ENCODE assay signal across 26 cellular contexts in genomic region chr1:113543110-113543509, GRCh38.
DNase-seq lines count a peak whose midpoint lies in the region; FAIRE-seq and TF ChIP-seq lines count a peak whose summit lies in the region.
"Had no signal": no experiment of that assay in that cellular context is flagged by ENCODE, and none has a peak within 500 bp of the region (broad histone marks: within the 10 kb centered on the region; RNA-seq: fewer than 3 reads in every experiment).

No MANE protein-coding gene starts in this region.

- no peaks in the 10 kb centered on the region for H3K9me3 Mint-ChIP-seq in astrocyte (ENCODE audit: unreplicated experiment)
- H3K9me3 Mint-ChIP-seq: CD4-positive, alpha-beta T cell had no signal

- H3K36me3 ChIP-seq in mammary epithelial cell (ENCODE audit: insufficient read depth, low read length) (no peaks in the 10 kb centered on the region), breast epithelium (no peaks in the 10 kb centered on the region), astrocyte (ENCODE audit: insufficient read depth, low read length) (no peaks in the 10 kb centered on the region)
- H3K36me3 ChIP-seq: BE2C; BLaER1 treated with 17β-estradiol and CSF1 and Interleukin-3, amounts not matched to agents 10 nM and 100 nM had no signal

- peaks cover 17% of the 10 kb centered on the region for H3K79me2 ChIP-seq in mammary epithelial cell (ENCODE audit: insufficient read depth, low read length)
- H3K79me2 ChIP-seq in astrocyte (ENCODE audit: insufficient read depth, low read length): peaks cover 11% of the 10 kb centered on the region

- H2AFZ ChIP-seq in mammary epithelial cell (ENCODE audit: low read depth, low read length) (no peak overlapping the region), astrocyte (ENCODE audit: low read depth, low read length) (no peak overlapping the region)

- no peak for FAIRE-seq in astrocyte (lab: Jason Lieb, UNC)
- FAIRE-seq: A204.1, D721Med, GM12878, GM19239, H1 had no signal

- WGBS in mammary epithelial cell (ENCODE audit: low coverage, missing lambda C conversion rate): 100% methylated on average over 1 of the region's 1 CpG

- no TSS peak for BruUV-seq in mammary epithelial cell (replicated peaks; lab: Mats Ljungman, UMichigan)

- H3K27me3 Mint-ChIP-seq in astrocyte (ENCODE audit: low read depth, unreplicated experiment): no peaks in the 10 kb centered on the region
- H3K27me3 Mint-ChIP-seq: CD4-positive, alpha-beta T cell had no signal

- H4K20me1 ChIP-seq in mammary epithelial cell (ENCODE audit: insufficient read depth, low read length) (no peaks in the 10 kb centered on the region), astrocyte (ENCODE audit: insufficient read depth, low read length) (no peaks in the 10 kb centered on the region)
- H4K20me1 ChIP-seq: BLaER1 treated with 17β-estradiol and CSF1 and Interleukin-3, amounts not matched to agents 10 nM and 100 nM had no signal

- H3K9ac ChIP-seq in mammary epithelial cell (ENCODE audit: insufficient read depth, low read length): no peak overlapping the region
- H3K9ac ChIP-seq in astrocyte (ENCODE audit: low read length): no peak overlapping the region
- H3K9ac ChIP-seq: BLaER1 treated with 17β-estradiol and CSF1 and Interleukin-3, amounts not matched to agents 10 nM and 100 nM had no signal

- peak overlapping the region; percentile 77 for H3K27ac ChIP-seq in mammary epithelial cell (ENCODE audit: insufficient read depth, low read depth, low read length)
- H3K27ac ChIP-seq in breast epithelium: no peak overlapping the region
- no peak overlapping the region for H3K27ac ChIP-seq in astrocyte (ENCODE audit: low read depth, low read length)
- peak overlapping the region; percentile 83 for H3K27ac ChIP-seq in epithelial cell of prostate
- H3K27ac ChIP-seq: 22Rv1; BLaER1 treated with 17β-estradiol and CSF1 and Interleukin-3, amounts not matched to agents 10 nM and 100 nM had no signal

- H3K27me3 ChIP-seq in mammary epithelial cell (ENCODE audit: insufficient read depth, low read length) (no peaks in the 10 kb centered on the region), breast epithelium (no peaks in the 10 kb centered on the region), astrocyte (ENCODE audit: insufficient read depth, low read length) (no peaks in the 10 kb centered on the region)
- H3K27me3 ChIP-seq: BE2C; BLaER1 treated with 17β-estradiol and CSF1 and Interleukin-3, amounts not matched to agents 10 nM and 100 nM had no signal

- DNase-seq in mammary epithelial cell: no peak
- DNase-seq in breast epithelium (ENCODE audit: low spot score in 2 of 2): no peak
- DNase-seq in astrocyte (ENCODE audit: low read depth): no peak
- DNase-seq in epithelial cell of prostate (ENCODE audit: low read depth, low spot score): no peak
- DNase-seq in iPS-NIHi7 (ENCODE audit: extremely low spot score): no peak
- DNase-seq in SHP77 treated with DMSO at 0.1 percent for 48 hours (lab: John Stamatoyannopoulos, UW): no peak
- DNase-seq in activated CD4-positive, alpha-beta T cell treated with anti-CD3 and anti-CD28 coated beads for 48 hours: no peak
- DNase-seq: ACHN; BE2C; CD4-positive, alpha-beta T cell; CD8-positive, alpha-beta memory T cell; DMS 273 treated with DMSO at 0.1 percent for 48 hours; DMS79; EL; GDM1; GM23248; H7; HCEC 1CT had no signal

- H3K4me1 ChIP-seq in mammary epithelial cell (ENCODE audit: insufficient read depth, low read length) (peaks cover 23% of the 10 kb centered on the region), breast epithelium (no peaks in the 10 kb centered on the region), astrocyte (ENCODE audit: insufficient read depth, low read length) (peaks cover 12% of the 10 kb centered on the region)
- H3K4me1 ChIP-seq: BLaER1 treated with 17β-estradiol and CSF1 and Interleukin-3, amounts not matched to agents 10 nM and 100 nM had no signal

- peak overlapping the region; percentile 63 for H3K27ac Mint-ChIP-seq in astrocyte (ENCODE audit: unreplicated experiment)
- H3K27ac Mint-ChIP-seq: CD14-positive monocyte; CD4-positive, alpha-beta T cell; CD8-positive, alpha-beta memory T cell had no signal

- H3K4me3 Mint-ChIP-seq in astrocyte (ENCODE audit: unreplicated experiment): no peak overlapping the region
- H3K4me3 Mint-ChIP-seq: CD14-positive monocyte; CD4-positive, alpha-beta T cell; CD8-positive, alpha-beta memory T cell had no signal

- no peaks in the 10 kb centered on the region for H3K9me3 ChIP-seq in mammary epithelial cell (replicated peaks; ENCODE audit: insufficient read depth, low read length)
- no peaks in the 10 kb centered on the region for H3K9me3 ChIP-seq in breast epithelium
- H3K9me3 ChIP-seq in astrocyte (ENCODE audit: insufficient read depth, low read depth, low read length): no peaks in the 10 kb centered on the region

- CTCF ChIA-PET in mammary epithelial cell (lab: Charles Lee; ENCODE audit: low non-redundant PET): no interaction called here

- peaks cover 28% of the 10 kb centered on the region for H3K4me1 Mint-ChIP-seq in astrocyte (ENCODE audit: low read depth, unreplicated experiment)
- H3K4me1 Mint-ChIP-seq: CD8-positive, alpha-beta memory T cell had no signal

- TF ChIP-seq CTCF in mammary epithelial cell (conservative IDR thresholded peaks at IDR 0.05 in 1 of 2, IDR thresholded peaks at IDR 0.05 in 1 of 2; ENCODE audit: extremely low read depth in 1 of 2, insufficient read depth in 1 of 2, low read depth in 1 of 2, low read length in 2 of 2) (no peak), breast epithelium (IDR thresholded peaks at IDR 0.05) (no peak), astrocyte (IDR thresholded peaks at IDR 0.05; ENCODE audit: insufficient read depth, low read depth, low read length) (no peak)

- H3K4me3 ChIP-seq in mammary epithelial cell (replicated peaks in 1 of 3; ENCODE audit: insufficient read depth in 1 of 3, low read depth in 2 of 3, low read length in 3 of 3): no peak overlapping the region
- H3K4me3 ChIP-seq in breast epithelium: no peak overlapping the region
- no peak overlapping the region for H3K4me3 ChIP-seq in astrocyte (ENCODE audit: insufficient read depth, low read depth, low read length)
- H3K4me3 ChIP-seq: BLaER1 treated with 17β-estradiol and CSF1 and Interleukin-3, amounts not matched to agents 10 nM and 100 nM; GM12878 had no signal

- H3K36me3 Mint-ChIP-seq in astrocyte (ENCODE audit: low read depth, unreplicated experiment): no peaks in the 10 kb centered on the region
- H3K36me3 Mint-ChIP-seq: CD14-positive monocyte had no signal

- in situ Hi-C loops in mammary epithelial cell (cut with MboI; ENCODE audit: low sequenced_read_pairs in 2 of 2): no loop called here

- dilution Hi-C loops in mammary epithelial cell (cut with HindIII; ENCODE audit: low sequenced_read_pairs): no loop called here

- TF ChIP-seq POLR2A in breast epithelium (IDR thresholded peaks at IDR 0.05): no peak

- intact Hi-C loops in mammary epithelial cell (cut with micrococcal nuclease) (no loop called here), breast epithelium (cut with DNase I; ENCODE audit: low total_unique reads) (no loop called here)

- H3K4me2 ChIP-seq in mammary epithelial cell (ENCODE audit: insufficient read depth, low read depth, low read length) (no peak overlapping the region), astrocyte (ENCODE audit: low read length) (no peak overlapping the region)
- H3K4me2 ChIP-seq: BLaER1 treated with 17β-estradiol and CSF1 and Interleukin-3, amounts not matched to agents 10 nM and 100 nM had no signal

Comparison
In these comparisons a context has a peak if more than half of its experiments do, and no peak if none do; other contexts are left out.
1. H3K27ac ChIP-seq: peak in mammary epithelial cell (single experiment) and epithelial cell of prostate (single experiment); none in breast epithelium (0 of 2) and astrocyte (single experiment).